8 cellular contexts compared by ENCODE assay signal in the genomic region with DNA sequence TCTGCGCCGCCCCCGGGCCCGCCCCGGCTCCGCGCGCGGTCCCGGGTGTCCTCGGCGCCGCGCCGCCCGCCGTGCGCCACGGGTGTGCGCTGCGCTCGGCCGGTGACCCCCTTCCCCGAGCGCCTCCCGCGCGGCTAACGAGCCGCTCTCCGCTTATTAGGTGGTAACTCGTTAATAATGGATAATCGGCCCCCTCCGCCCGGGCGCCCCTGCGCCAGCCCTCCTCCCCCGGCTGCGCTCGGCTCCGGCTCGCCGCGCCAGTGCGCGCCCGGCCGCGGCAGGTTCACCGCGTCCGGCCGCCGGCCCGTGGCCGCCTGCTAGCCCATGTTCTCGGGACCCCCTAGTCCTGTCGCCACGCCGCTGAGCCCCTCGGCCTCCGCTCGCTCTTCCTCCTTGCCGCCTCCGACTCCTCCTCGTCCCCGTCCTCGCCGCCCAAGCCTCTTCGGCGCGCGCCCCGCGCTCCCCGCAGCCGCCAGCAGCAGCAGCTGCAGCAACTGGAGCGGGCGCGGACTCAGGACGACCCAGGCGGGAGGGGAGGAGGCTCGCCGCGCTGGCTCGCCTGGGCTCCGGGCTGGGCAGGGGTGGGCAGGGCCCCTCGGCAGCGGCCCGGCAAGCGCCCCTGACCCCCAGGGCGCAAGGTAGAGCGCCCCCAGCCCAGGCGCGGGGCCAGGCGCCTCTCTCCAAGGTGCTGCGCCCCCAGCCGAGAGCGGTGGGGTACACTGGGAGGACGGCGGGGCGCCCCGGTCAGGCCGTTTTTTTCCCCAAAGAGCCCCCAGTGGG. TPM values are rescaled to one million over a fixed set of nuclear protein-coding genes. Genes with fewer than 3 reads are reported as not detected.
DNase-seq lines count a peak whose midpoint lies in the region; ATAC-seq and TF ChIP-seq lines count a peak whose summit lies in the region.

No MANE protein-coding gene starts in this region.

- peaks cover 11% of the 10 kb centered on the region for H3K4me1 ChIP-seq in vagina

- CTCF ChIA-PET in GM10248 (lab: Yijun Ruan, JAX) = interaction anchor here (1.3 to 11.8 kb wide), 3 partner anchors 9 to 472 kb away, joined by 3 to 147 read pairs (median 4); no protein-coding TSS in a partner anchor

- H3K4me3 Mint-ChIP-seq in memory B cell = peak overlapping the region; percentile 88

- no peaks in the 10 kb centered on the region for H3K36me3 Mint-ChIP-seq in memory B cell

- H3K27ac ChIP-seq in cingulate gyrus (ENCODE audit: low read depth, low read length) (peak overlapping the region; percentile 19), vagina (peak overlapping the region; percentile 18)

- DNase-seq in EL = peak; percentile 60
- peak; percentile 40 for DNase-seq in NCI-H1092 treated with DMSO at 0.1 percent for 48 hours (lab: John Stamatoyannopoulos, UW)
- peak in 1 of 2 donors; percentile 16 for DNase-seq in memory B cell (ENCODE audit: low spot score in 2 of 2)
- DNase-seq in vagina (ENCODE audit: extremely low spot score in 2 of 2) = no peak
- DNase-seq in GM10248 (ENCODE audit: extremely low spot score) = no peak
- no peak for DNase-seq in activated naive CD4-positive, alpha-beta T cell treated with Interleukin-2 at 50 U/mL for 16 hours

- no peaks in the 10 kb centered on the region for H3K9me3 Mint-ChIP-seq in memory B cell

- H3K4me1 Mint-ChIP-seq in memory B cell = peaks cover 12% of the 10 kb centered on the region

- TF ChIP-seq POLR2A in vagina (IDR thresholded peaks at IDR 0.05) = no peak

- ATAC-seq in memory B cell (ENCODE audit: low read depth) (peak; percentile 36), GM19467 (IDR thresholded peaks at IDR 0.05; ENCODE audit: unreplicated experiment) (no peak)

- no peaks in the 10 kb centered on the region for H3K27me3 ChIP-seq in vagina

- H3K4me3 ChIP-seq in vagina = peak overlapping the region; percentile 48 to 69

- no peak overlapping the region for H3K27ac Mint-ChIP-seq in memory B cell

- no peak for TF ChIP-seq CTCF in vagina (IDR thresholded peaks at IDR 0.05)
- TF ChIP-seq CTCF in GM10248 (IDR thresholded peaks at IDR 0.05; ENCODE audit: control extremely low read depth, extremely low read depth, low read depth, missing control alignments) = no peak

- H3K36me3 ChIP-seq in vagina = no peaks in the 10 kb centered on the region

- intact Hi-C loops in vagina (cut with DNase I) = loop anchor here (5.0 kb wide), 1 partner anchor 231 kb away; no protein-coding TSS in a partner anchor

- peaks cover 23% of the 10 kb centered on the region for H3K27me3 Mint-ChIP-seq in memory B cell

- POLR2A ChIA-PET in GM10248 (lab: Yijun Ruan, JAX) = interaction anchor here (0.6 kb wide), 1 partner anchor 32 kb away, joined by 3 read pairs; no protein-coding TSS in a partner anchor

- no peaks in the 10 kb centered on the region for H3K9me3 ChIP-seq in vagina

RNA-seq across cellular contexts. Expression of a gene that starts 0.6 kb away (rescaled TPM):
- total RNA-seq in vagina = 94.3 TPM

Comparison
In these comparisons a context has a peak if more than half of its experiments do, and no peak if none do; other contexts are left out.
1. DNase-seq: peak in EL (single experiment) and NCI-H1092 treated with DMSO at 0.1 percent for 48 hours (single experiment); none in vagina (0 of 2), GM10248 (single experiment) and activated naive CD4-positive, alpha-beta T cell treated with Interleukin-2 at 50 U/mL for 16 hours (single experiment).